8 cellular contexts compared by ENCODE assay signal in the genomic region with DNA sequence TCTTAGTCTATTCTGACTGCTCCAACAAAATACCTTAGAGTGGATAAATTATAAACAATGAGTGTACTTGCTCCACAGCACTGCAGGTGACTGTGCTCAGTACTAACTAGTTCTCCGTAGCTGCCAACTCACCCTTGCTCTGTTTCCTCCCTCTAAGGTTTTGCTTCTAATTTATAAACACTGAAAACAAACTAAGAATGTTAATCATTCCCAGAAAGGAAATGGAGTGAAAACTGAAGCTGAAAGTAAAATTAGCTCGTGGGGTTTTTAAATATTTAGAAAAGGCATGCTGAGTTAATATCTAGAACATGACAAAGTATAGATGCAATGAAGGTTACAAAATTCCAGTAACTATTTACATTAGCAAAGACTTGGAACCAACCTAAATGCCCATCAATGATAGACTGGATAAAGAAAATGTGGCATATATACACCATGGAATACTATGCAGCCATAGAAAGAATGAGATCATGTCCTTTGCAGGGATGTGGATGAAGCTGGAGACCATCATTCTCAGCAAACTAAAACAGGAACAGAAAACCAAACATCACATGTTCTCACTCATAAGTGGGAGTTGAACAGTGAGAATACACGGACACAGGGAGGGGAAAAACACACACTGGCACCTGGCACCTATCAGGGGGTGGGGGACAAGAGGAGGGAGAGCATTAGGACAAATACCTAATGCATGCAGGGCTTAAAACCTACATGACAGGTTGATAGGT. TPM values are rescaled to one million over a fixed set of nuclear protein-coding genes. Genes with fewer than 3 reads are reported as not detected.
DNase-seq lines count a peak whose midpoint lies in the region; ATAC-seq and TF ChIP-seq lines count a peak whose summit lies in the region.
"Not testable (repeated sequence)": the region's sequence is repeated elsewhere in the genome, so short reads cannot be mapped to it uniquely, and the experiment has no call there.

No MANE protein-coding gene starts in this region.

- peak overlapping the region; percentile 19 for H3K27ac Mint-ChIP-seq in activated CD8-positive, alpha-beta T cell treated with anti-CD3 and anti-CD28 coated beads, Interleukin-2, amount 10 ng/mL, durations not matched to agents 7 days and 5 days

- not testable (repeated sequence) for H3K27me3 Mint-ChIP-seq in activated CD8-positive, alpha-beta T cell treated with anti-CD3 and anti-CD28 coated beads, Interleukin-2, amount 10 ng/mL, durations not matched to agents 7 days and 5 days (ENCODE audit: low read depth)

- peaks cover 19% of the 10 kb centered on the region for H3K36me3 Mint-ChIP-seq in activated CD8-positive, alpha-beta T cell treated with anti-CD3 and anti-CD28 coated beads, Interleukin-2, amount 10 ng/mL, durations not matched to agents 7 days and 5 days (ENCODE audit: low read depth)

- not testable (repeated sequence) for H3K4me3 ChIP-seq in epithelial cell of proximal tubule (ENCODE audit: low read depth, low read length)

- not testable (repeated sequence) for TF ChIP-seq CTCF in epithelial cell of proximal tubule (conservative IDR thresholded peaks at IDR 0.05; ENCODE audit: low read depth, low read length)

- not testable (repeated sequence) for DNase-seq in activated CD8-positive, alpha-beta T cell treated with anti-CD3 and anti-CD28 coated beads, Interleukin-2, amount 10 ng/mL, durations not matched to agents 7 days and 5 days
- DNase-seq in epithelial cell of proximal tubule (ENCODE audit: low read depth) = peak; percentile 66
- peak; percentile 47 for DNase-seq in stimulated activated naive CD4-positive, alpha-beta T cell treated with Interleukin-2 at 50 U/mL for 16 hours (lab: John Stamatoyannopoulos, UW)

- peak; percentile 59 for ATAC-seq in GM18499 (IDR thresholded peaks at IDR 0.05; ENCODE audit: insufficient read depth, unreplicated experiment)
- ATAC-seq in GM19351 (IDR thresholded peaks at IDR 0.05; ENCODE audit: unreplicated experiment) = peak; percentile 84
- peak; percentile 91 for ATAC-seq in GM21737 (IDR thresholded peaks at IDR 0.05; ENCODE audit: unreplicated experiment)
- ATAC-seq in HG03045 (IDR thresholded peaks at IDR 0.05; ENCODE audit: unreplicated experiment) = peak; percentile 86
- ATAC-seq in HG03521 (IDR thresholded peaks at IDR 0.05; ENCODE audit: unreplicated experiment) = peak; percentile 81
- not testable (repeated sequence) for ATAC-seq in activated CD8-positive, alpha-beta T cell treated with anti-CD3 and anti-CD28 coated beads, Interleukin-2, amount 10 ng/mL, durations not matched to agents 7 days and 5 days

- H3K4me3 Mint-ChIP-seq in activated CD8-positive, alpha-beta T cell treated with anti-CD3 and anti-CD28 coated beads, Interleukin-2, amount 10 ng/mL, durations not matched to agents 7 days and 5 days = not testable (repeated sequence)

- H3K9me3 Mint-ChIP-seq in activated CD8-positive, alpha-beta T cell treated with anti-CD3 and anti-CD28 coated beads, Interleukin-2, amount 10 ng/mL, durations not matched to agents 7 days and 5 days (ENCODE audit: insufficient read depth) = not testable (repeated sequence)

- peaks cover 50% of the 10 kb centered on the region for H3K4me1 Mint-ChIP-seq in activated CD8-positive, alpha-beta T cell treated with anti-CD3 and anti-CD28 coated beads, Interleukin-2, amount 10 ng/mL, durations not matched to agents 7 days and 5 days (ENCODE audit: low read depth)

- POLR2A ChIA-PET in activated CD8-positive, alpha-beta T cell treated with anti-CD3 and anti-CD28 coated beads, Interleukin-2, amount 10 ng/mL, durations not matched to agents 7 days and 5 days (lab: Charles Lee) = interaction anchor here (1.5 to 2.1 kb wide), 3 partner anchors 10 to 28 kb away, joined by 7 to 8 read pairs (median 7); no protein-coding TSS in a partner anchor

- CTCF ChIA-PET in activated CD8-positive, alpha-beta T cell treated with anti-CD3 and anti-CD28 coated beads, Interleukin-2, amount 10 ng/mL, durations not matched to agents 7 days and 5 days (lab: Charles Lee) = interaction anchor here (1.3 to 4.2 kb wide), 5 partner anchors 10 to 58 kb away, joined by 4 to 23 read pairs (median 10); a partner anchor contains a TSS

RNA-seq across cellular contexts. Expression of a gene that starts 27.2 kb away (rescaled TPM):
- 100 to 1,000 TPM; 261 TPM for total RNA-seq in activated CD8-positive, alpha-beta T cell treated with anti-CD3 and anti-CD28 coated beads, Interleukin-2, amount 10 ng/mL, durations not matched to agents 7 days and 5 days
- total RNA-seq in epithelial cell of proximal tubule = not detected in 2 replicates

Comparison
In these comparisons a context has a peak if more than half of its experiments do, and no peak if none do; other contexts are left out.
1. RNA of a gene that starts 27.2 kb away (total RNA-seq): 261 TPM in activated CD8-positive, alpha-beta T cell treated with anti-CD3 and anti-CD28 coated beads, Interleukin-2, amount 10 ng/mL, durations not matched to agents 7 days and 5 days; not detected in epithelial cell of proximal tubule; every median in the first group is over 100 times any median in the second.